In genomic region chr15:70799667-70800450, GRCh38 we compare ENCODE assay signal across 9 cellular contexts.
DNase-seq lines count a peak whose midpoint lies in the region; ATAC-seq lines count a peak whose summit lies in the region.
"Had no signal": no experiment of that assay in that cellular context is flagged by ENCODE, and none has a peak within 500 bp of the region (broad histone marks: within the 10 kb centered on the region; RNA-seq: fewer than 3 reads in every experiment).

No MANE protein-coding gene starts in this region.

- H3K27ac ChIP-seq in stomach smooth muscle (ENCODE audit: low read length), result peak overlapping the region; percentile 7

- H3K9me3 ChIP-seq in stomach smooth muscle (ENCODE audit: control insufficient read depth in 2 of 2, low read length in 2 of 2), result no peaks in the 10 kb centered on the region

- DNase-seq in HCEC 1CT, result peak; percentile 98
- DNase-seq in brain pericyte (ENCODE audit: low read depth, low spot score), result peak; percentile 94
- peak; percentile 18 for DNase-seq in islet precursor cell
- DNase-seq in NCI-H2081 treated with DMSO at 0.1 percent for 48 hours (lab: John Stamatoyannopoulos, UW), result no peak
- DNase-seq: trophoblast cell had no signal

- peaks cover 14% of the 10 kb centered on the region for H3K4me1 ChIP-seq in stomach smooth muscle (ENCODE audit: control insufficient read depth, insufficient read depth, low read length)

- ATAC-seq in HG02588 (IDR thresholded peaks at IDR 0.05; ENCODE audit: unreplicated experiment) (no peak), GM21423 (IDR thresholded peaks at IDR 0.05; ENCODE audit: unreplicated experiment) (no peak), GM19452 (IDR thresholded peaks at IDR 0.05; ENCODE audit: unreplicated experiment) (no peak)

- H3K36me3 ChIP-seq in stomach smooth muscle (ENCODE audit: control insufficient read depth in 2 of 2, insufficient read depth in 2 of 2, low read length in 2 of 2), result no peaks in the 10 kb centered on the region

- H3K27me3 ChIP-seq in stomach smooth muscle (ENCODE audit: control insufficient read depth in 1 of 2, insufficient read depth in 2 of 2, low read length in 2 of 2), result no peaks in the 10 kb centered on the region

- no peak overlapping the region for H3K9ac ChIP-seq in stomach smooth muscle (ENCODE audit: low read length in 2 of 2)

- no peak overlapping the region for H3K4me3 ChIP-seq in stomach smooth muscle (ENCODE audit: low read length in 2 of 2)
